ENCODE assay signal across 8 cellular contexts in genomic region chr3:99789322-99789721, GRCh38. TPM values are rescaled to one million over a fixed set of nuclear protein-coding genes. Genes with fewer than 3 reads are reported as not detected.
DNase-seq lines count a peak whose midpoint lies in the region; ATAC-seq and TF ChIP-seq lines count a peak whose summit lies in the region.

No MANE protein-coding gene starts in this region.

- no peak overlapping the region for H3K4ac ChIP-seq in neuronal stem cell (ENCODE audit: low read length)

- H2BK15ac ChIP-seq in neuronal stem cell (ENCODE audit: low read length) = no peak overlapping the region

- H3K27me3 ChIP-seq in fibroblast of lung (ENCODE audit: control insufficient read depth, insufficient read depth, low read length) (no peaks in the 10 kb centered on the region), neuronal stem cell (ENCODE audit: control insufficient read depth in 3 of 3, insufficient read depth in 3 of 3, low read depth in 1 of 3, low read length in 3 of 3) (no peaks in the 10 kb centered on the region)

- DNase-seq in A172 (ENCODE audit: low spot score) = peak; percentile 72
- peak; percentile 17 for DNase-seq in ELF-1 (ENCODE audit: low read depth, low spot score)
- peak; percentile 31 for DNase-seq in HuH-7.5 (ENCODE audit: low spot score)
- DNase-seq in SKM-1 treated with dmso at 0.1 percent for 144 hours (lab: John Stamatoyannopoulos, UW; ENCODE audit: unreplicated experiment) = peak; percentile 45
- DNase-seq in fibroblast of lung (ENCODE audit: low read depth in 2 of 2) = peak; percentile 62 to 81
- DNase-seq in neuronal stem cell (ENCODE audit: low spot score) = peak; percentile 5
- no peak for DNase-seq in mesenteric fat pad (ENCODE audit: low spot score)

- H3K36me3 ChIP-seq in fibroblast of lung (ENCODE audit: control insufficient read depth, insufficient read depth, low read length) = peaks cover 2% of the 10 kb centered on the region
- H3K36me3 ChIP-seq in neuronal stem cell (replicated peaks in 1 of 2; ENCODE audit: control insufficient read depth in 2 of 2, insufficient read depth in 2 of 2, low read length in 2 of 2) = no peaks in the 10 kb centered on the region

- H2BK5ac ChIP-seq in neuronal stem cell (ENCODE audit: low read length) = no peak overlapping the region

- H3K9ac ChIP-seq in fibroblast of lung (ENCODE audit: insufficient read depth, low read length) (no peak overlapping the region), neuronal stem cell (ENCODE audit: low read depth, low read length, poor library complexity) (no peak overlapping the region)

- no peaks in the 10 kb centered on the region for H3K79me2 ChIP-seq in fibroblast of lung (ENCODE audit: control insufficient read depth, insufficient read depth, low read length)

- no CpG with 5 or more reads among the region's 2 CpGs for WGBS in neuronal stem cell (ENCODE audit: extremely low coverage in 2 of 2, insufficient read length in 2 of 2, insufficient replicate concordance in 1 of 2), 2 donors

- no peak overlapping the region for H2BK12ac ChIP-seq in neuronal stem cell (ENCODE audit: low read length)

- H3K14ac ChIP-seq in neuronal stem cell (ENCODE audit: low read length) = no peak overlapping the region

- H4K91ac ChIP-seq in neuronal stem cell (ENCODE audit: low read depth, low read length, poor library complexity) = no peak overlapping the region

- TF ChIP-seq CTCF in fibroblast of lung (conservative IDR thresholded peaks at IDR 0.05 in 1 of 2, IDR thresholded peaks at IDR 0.05 in 1 of 2; ENCODE audit: low read depth in 1 of 2, low read length in 2 of 2) = peak; percentile 85 to 90

- H3K23ac ChIP-seq in neuronal stem cell (ENCODE audit: low read depth, low read length, poor library complexity) = no peak overlapping the region

- no peak overlapping the region for H3K4me3 ChIP-seq in fibroblast of lung (replicated peaks in 1 of 4; ENCODE audit: control extremely low read depth in 1 of 4, insufficient read depth in 1 of 4, low read depth in 3 of 4, low read length in 4 of 4)
- no peak overlapping the region for H3K4me3 ChIP-seq in neuronal stem cell (ENCODE audit: low read length in 2 of 2)

- H3K9me3 ChIP-seq in fibroblast of lung (ENCODE audit: control insufficient read depth, insufficient read depth, low read depth, low read length) (no peaks in the 10 kb centered on the region), neuronal stem cell (replicated peaks in 1 of 2; ENCODE audit: control insufficient read depth in 2 of 2, insufficient read depth in 1 of 2, low read depth in 1 of 2, low read length in 2 of 2) (no peaks in the 10 kb centered on the region)

- H3K27ac ChIP-seq in fibroblast of lung (ENCODE audit: insufficient read depth, low read length) (no peak overlapping the region), neuronal stem cell (replicated peaks; ENCODE audit: low read length) (no peak overlapping the region)

- H2AFZ ChIP-seq in fibroblast of lung (ENCODE audit: low read length) (no peak overlapping the region), neuronal stem cell (ENCODE audit: low read length) (no peak overlapping the region)

- H4K8ac ChIP-seq in neuronal stem cell (ENCODE audit: low read depth, low read length) = no peak overlapping the region

- no peak overlapping the region for H2AK5ac ChIP-seq in neuronal stem cell (ENCODE audit: low read depth, low read length)

- no peaks in the 10 kb centered on the region for H3K79me1 ChIP-seq in neuronal stem cell (ENCODE audit: low read depth, low read length)

- peak; percentile 93 for ATAC-seq in GM21786 (IDR thresholded peaks at IDR 0.05; ENCODE audit: unreplicated experiment)

- H2BK120ac ChIP-seq in neuronal stem cell (ENCODE audit: low read depth, low read length) = no peak overlapping the region

- no peak overlapping the region for H3K18ac ChIP-seq in neuronal stem cell (ENCODE audit: low read length)

- peaks cover 2% of the 10 kb centered on the region for H3K4me1 ChIP-seq in fibroblast of lung (ENCODE audit: control insufficient read depth, extremely low read depth, insufficient read depth, low read length)
- H3K4me1 ChIP-seq in neuronal stem cell (ENCODE audit: control insufficient read depth in 2 of 2, insufficient read depth in 1 of 2, low read depth in 1 of 2, low read length in 2 of 2) = no peaks in the 10 kb centered on the region

- peak overlapping the region; percentile 15 for H3K4me2 ChIP-seq in fibroblast of lung (ENCODE audit: extremely low read depth, insufficient read depth, low read length)
- H3K4me2 ChIP-seq in neuronal stem cell (ENCODE audit: insufficient read depth, low read length, poor library complexity, severe bottlenecking) = no peak overlapping the region

- H4K20me1 ChIP-seq in fibroblast of lung (ENCODE audit: control insufficient read depth, extremely low read depth, insufficient read depth, low read length) = no peaks in the 10 kb centered on the region

RNA-seq across cellular contexts. Expression of gene CMSS1, which starts 28.3 kb away (rescaled TPM):
- 48.6 and 56.2 TPM in 2 replicates for total RNA-seq in A172 (2014; rRNA removed; shearing (Covaris generic))
- total RNA-seq in fibroblast of lung (6.7 and 6.9 TPM in 2 replicates), mesenteric fat pad (51.5 TPM)
- polyA plus RNA-seq in fibroblast of lung = 13.2 and 28.3 TPM in 2 replicates
- polyA plus RNA-seq in fibroblast of lung (2012) = 20.2 and 37.9 TPM in 2 replicates
- 1.3 and 5.8 TPM in 2 replicates for polyA minus RNA-seq in fibroblast of lung (ENCODE audit: low replicate concordance)
- polyA plus RNA-seq in neuronal stem cell (2013, experiment 1 of 2) = 96.3 TPM
- polyA plus RNA-seq in neuronal stem cell (2013, experiment 2 of 2) = 93.1 TPM
